1 cellular context compared by ENCODE assay signal in the genomic region with DNA sequence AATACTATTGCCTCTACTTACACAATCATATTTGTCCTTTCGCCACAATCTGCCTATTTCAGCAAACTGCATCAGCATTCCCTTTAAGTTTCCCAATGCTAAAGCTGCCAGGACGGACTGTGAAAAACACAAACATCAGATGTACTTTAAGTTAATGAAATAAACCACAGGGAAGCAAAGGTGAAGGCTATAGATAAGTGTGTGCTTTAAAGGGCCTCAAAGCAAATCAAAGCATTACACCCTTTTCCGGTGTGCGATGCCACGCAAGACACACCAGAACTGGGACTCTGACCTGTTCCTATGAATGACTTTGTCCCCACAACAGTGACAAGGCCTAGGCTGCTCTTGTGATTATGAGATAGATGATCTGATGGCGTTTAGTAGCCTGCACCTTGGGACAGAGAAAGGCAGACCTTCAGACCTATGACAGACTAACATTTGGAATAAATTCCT.
TF ChIP-seq lines count a peak whose summit lies in the region.

No MANE protein-coding gene starts in this region.

TF ChIP-seq in HepG2, 621 proteins besides CTCF, POLR2A, EP300 and RAD21 (continued from another document and continues in another):
- TF ChIP-seq GABPA (IDR thresholded peaks at IDR 0.05; ENCODE audit: low read depth, low read length) (no peak), GABPA (CRISPR knock-in tag; IDR thresholded peaks at IDR 0.05; ENCODE audit: low read depth) (peak; percentile 76), YEATS2 (CRISPR knock-in tag; IDR thresholded peaks at IDR 0.05; ENCODE audit: borderline replicate concordance) (peak; percentile 83; the same call in 1 of the 2 replicates), ZFP36 (IDR thresholded peaks at IDR 0.05; ENCODE audit: borderline replicate concordance, low read depth, low read length, partially characterized antibody) (no peak), KAT7 (CRISPR knock-in tag; IDR thresholded peaks at IDR 0.05; ENCODE audit: borderline replicate concordance) (0 out of 2 replicates have a peak, but pooled peaks have one; percentile 33), NFE2L2 (IDR thresholded peaks at IDR 0.05; ENCODE audit: low read length) (no peak), ZNF766 (CRISPR knock-in tag; IDR thresholded peaks at IDR 0.05; ENCODE audit: borderline replicate concordance) (no peak), SSRP1 (CRISPR knock-in tag; IDR thresholded peaks at IDR 0.05) (no peak; the same call in 1 of the 2 replicates), ZNF749 (CRISPR knock-in tag; IDR thresholded peaks at IDR 0.05; ENCODE audit: borderline replicate concordance) (peak; percentile 56; the same call in 1 of the 2 replicates), EED (CRISPR knock-in tag; IDR thresholded peaks at IDR 0.05) (no peak), NRL (CRISPR knock-in tag; IDR thresholded peaks at IDR 0.05; ENCODE audit: borderline replicate concordance) (no peak), ZNF234 (CRISPR knock-in tag; conservative IDR thresholded peaks at IDR 0.05) (no peak), ARID2 (CRISPR knock-in tag; IDR thresholded peaks at IDR 0.05; ENCODE audit: borderline replicate concordance) (no peak), KLF12 (CRISPR knock-in tag; IDR thresholded peaks at IDR 0.05; ENCODE audit: borderline replicate concordance) (no peak), ZNF18 (CRISPR knock-in tag; IDR thresholded peaks at IDR 0.05; ENCODE audit: insufficient replicate concordance) (peak; percentile 98), ZNF616 (CRISPR knock-in tag; IDR thresholded peaks at IDR 0.05; ENCODE audit: low read depth) (no peak), ZNF569 (CRISPR knock-in tag; IDR thresholded peaks at IDR 0.05; ENCODE audit: borderline replicate concordance) (no peak), ZNF44 (CRISPR knock-in tag; IDR thresholded peaks at IDR 0.05) (no peak), SAFB2 (CRISPR knock-in tag; IDR thresholded peaks at IDR 0.05; ENCODE audit: borderline replicate concordance, low read depth) (no peak; the same call in 1 of the 2 replicates), ZNF20 (CRISPR knock-in tag; IDR thresholded peaks at IDR 0.05) (no peak), ZNF143 (CRISPR knock-in tag; IDR thresholded peaks at IDR 0.05) (no peak), CBFB (CRISPR knock-in tag; IDR thresholded peaks at IDR 0.05) (peak; percentile 100), ZBTB3 (CRISPR knock-in tag; IDR thresholded peaks at IDR 0.05; ENCODE audit: borderline replicate concordance, low read depth) (0 out of 2 replicates have a peak, but pooled peaks have one; percentile 70), ZNF572 (CRISPR knock-in tag; IDR thresholded peaks at IDR 0.05) (no peak), REL (CRISPR knock-in tag; conservative IDR thresholded peaks at IDR 0.05) (no peak), ZNF354B (CRISPR knock-in tag; IDR thresholded peaks at IDR 0.05) (no peak), SPEN (CRISPR knock-in tag; IDR thresholded peaks at IDR 0.05; ENCODE audit: low read depth) (peak; percentile 80; the same call in 1 of the 2 replicates), POGZ (CRISPR knock-in tag; IDR thresholded peaks at IDR 0.05) (peak; percentile 94), HOMEZ (CRISPR knock-in tag; IDR thresholded peaks at IDR 0.05; ENCODE audit: low read depth) (peak; percentile 90), PAF1 (CRISPR knock-in tag; IDR thresholded peaks at IDR 0.05) (no peak), RAD51 (IDR thresholded peaks at IDR 0.05; ENCODE audit: borderline replicate concordance) (no peak), IKZF1 (IDR thresholded peaks at IDR 0.05) (no peak), RFX3 (CRISPR knock-in tag; IDR thresholded peaks at IDR 0.05) (no peak), SMARCE1 (IDR thresholded peaks at IDR 0.05; ENCODE audit: borderline replicate concordance) (no peak), E2F2 (CRISPR knock-in tag; IDR thresholded peaks at IDR 0.05; ENCODE audit: borderline replicate concordance) (no peak), ZNF792 (CRISPR knock-in tag; IDR thresholded peaks at IDR 0.05) (no peak), ZNF274 (CRISPR knock-in tag; IDR thresholded peaks at IDR 0.05) (no peak), MTF1 (CRISPR knock-in tag; IDR thresholded peaks at IDR 0.05) (no peak), MED1 (CRISPR knock-in tag; IDR thresholded peaks at IDR 0.05) (peak; percentile 99), ZNF570 (CRISPR knock-in tag; IDR thresholded peaks at IDR 0.05; ENCODE audit: borderline replicate concordance) (no peak), BHLHE40 (IDR thresholded peaks at IDR 0.05; ENCODE audit: low read length) (peak; percentile 41; the same call in 1 of the 2 replicates), ZNF34 (CRISPR knock-in tag; IDR thresholded peaks at IDR 0.05; ENCODE audit: borderline replicate concordance) (0 out of 2 replicates have a peak, but pooled peaks have one; percentile 51), JDP2 (CRISPR knock-in tag; IDR thresholded peaks at IDR 0.05; ENCODE audit: borderline replicate concordance) (no peak), ZNF567 (CRISPR knock-in tag; IDR thresholded peaks at IDR 0.05; ENCODE audit: borderline replicate concordance) (0 out of 2 replicates have a peak, but pooled peaks have one; percentile 80)
- TF ChIP-seq, protein P1, sequence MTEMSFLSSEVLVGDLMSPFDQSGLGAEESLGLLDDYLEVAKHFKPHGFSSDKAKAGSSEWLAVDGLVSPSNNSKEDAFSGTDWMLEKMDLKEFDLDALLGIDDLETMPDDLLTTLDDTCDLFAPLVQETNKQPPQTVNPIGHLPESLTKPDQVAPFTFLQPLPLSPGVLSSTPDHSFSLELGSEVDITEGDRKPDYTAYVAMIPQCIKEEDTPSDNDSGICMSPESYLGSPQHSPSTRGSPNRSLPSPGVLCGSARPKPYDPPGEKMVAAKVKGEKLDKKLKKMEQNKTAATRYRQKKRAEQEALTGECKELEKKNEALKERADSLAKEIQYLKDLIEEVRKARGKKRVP (CRISPR knock-in tag; IDR thresholded peaks at IDR 0.05) = peak in 1 of 2 experiments; percentile 98; a peak in 2 of 4 replicates
- TF ChIP-seq, protein P2, sequence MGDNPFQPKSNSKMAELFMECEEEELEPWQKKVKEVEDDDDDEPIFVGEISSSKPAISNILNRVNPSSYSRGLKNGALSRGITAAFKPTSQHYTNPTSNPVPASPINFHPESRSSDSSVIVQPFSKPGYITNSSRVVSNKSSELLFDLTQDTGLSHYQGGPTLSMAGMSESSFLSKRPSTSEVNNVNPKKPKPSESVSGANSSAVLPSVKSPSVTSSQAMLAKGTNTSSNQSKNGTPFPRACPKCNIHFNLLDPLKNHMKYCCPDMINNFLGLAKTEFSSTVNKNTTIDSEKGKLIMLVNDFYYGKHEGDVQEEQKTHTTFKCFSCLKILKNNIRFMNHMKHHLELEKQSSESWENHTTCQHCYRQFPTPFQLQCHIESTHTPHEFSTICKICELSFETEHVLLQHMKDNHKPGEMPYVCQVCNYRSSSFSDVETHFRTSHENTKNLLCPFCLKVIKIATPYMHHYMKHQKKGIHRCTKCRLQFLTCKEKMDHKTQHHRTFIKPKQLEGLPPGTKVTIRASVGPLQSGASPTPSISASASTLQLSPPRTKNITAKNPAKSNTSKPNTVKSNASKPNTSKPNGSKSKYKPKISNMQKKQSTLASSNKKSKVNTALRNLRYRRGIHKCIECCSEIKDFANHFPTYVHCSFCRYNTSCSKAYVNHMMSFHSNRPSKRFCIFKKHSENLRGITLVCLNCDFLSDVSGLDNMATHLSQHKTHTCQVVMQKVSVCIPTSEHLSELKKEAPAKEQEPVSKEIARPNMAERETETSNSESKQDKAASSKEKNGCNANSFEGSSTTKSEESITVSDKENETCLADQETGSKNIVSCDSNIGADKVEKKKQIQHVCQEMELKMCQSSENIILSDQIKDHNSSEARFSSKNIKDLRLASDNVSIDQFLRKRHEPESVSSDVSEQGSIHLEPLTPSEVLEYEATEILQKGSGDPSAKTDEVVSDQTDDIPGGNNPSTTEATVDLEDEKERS (CRISPR knock-in tag; IDR thresholded peaks at IDR 0.05) = no peak
- TF ChIP-seq, protein P3, sequence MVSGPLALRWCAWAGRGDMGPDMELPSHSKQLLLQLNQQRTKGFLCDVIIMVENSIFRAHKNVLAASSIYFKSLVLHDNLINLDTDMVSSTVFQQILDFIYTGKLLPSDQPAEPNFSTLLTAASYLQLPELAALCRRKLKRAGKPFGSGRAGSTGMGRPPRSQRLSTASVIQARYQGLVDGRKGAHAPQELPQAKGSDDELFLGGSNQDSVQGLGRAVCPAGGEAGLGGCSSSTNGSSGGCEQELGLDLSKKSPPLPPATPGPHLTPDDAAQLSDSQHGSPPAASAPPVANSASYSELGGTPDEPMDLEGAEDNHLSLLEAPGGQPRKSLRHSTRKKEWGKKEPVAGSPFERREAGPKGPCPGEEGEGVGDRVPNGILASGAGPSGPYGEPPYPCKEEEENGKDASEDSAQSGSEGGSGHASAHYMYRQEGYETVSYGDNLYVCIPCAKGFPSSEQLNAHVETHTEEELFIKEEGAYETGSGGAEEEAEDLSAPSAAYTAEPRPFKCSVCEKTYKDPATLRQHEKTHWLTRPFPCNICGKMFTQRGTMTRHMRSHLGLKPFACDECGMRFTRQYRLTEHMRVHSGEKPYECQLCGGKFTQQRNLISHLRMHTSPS (CRISPR knock-in tag; IDR thresholded peaks at IDR 0.05; ENCODE audit: low read depth) = peak; percentile 20; the same call in 1 of the 2 replicates
- TF ChIP-seq, protein P4, sequence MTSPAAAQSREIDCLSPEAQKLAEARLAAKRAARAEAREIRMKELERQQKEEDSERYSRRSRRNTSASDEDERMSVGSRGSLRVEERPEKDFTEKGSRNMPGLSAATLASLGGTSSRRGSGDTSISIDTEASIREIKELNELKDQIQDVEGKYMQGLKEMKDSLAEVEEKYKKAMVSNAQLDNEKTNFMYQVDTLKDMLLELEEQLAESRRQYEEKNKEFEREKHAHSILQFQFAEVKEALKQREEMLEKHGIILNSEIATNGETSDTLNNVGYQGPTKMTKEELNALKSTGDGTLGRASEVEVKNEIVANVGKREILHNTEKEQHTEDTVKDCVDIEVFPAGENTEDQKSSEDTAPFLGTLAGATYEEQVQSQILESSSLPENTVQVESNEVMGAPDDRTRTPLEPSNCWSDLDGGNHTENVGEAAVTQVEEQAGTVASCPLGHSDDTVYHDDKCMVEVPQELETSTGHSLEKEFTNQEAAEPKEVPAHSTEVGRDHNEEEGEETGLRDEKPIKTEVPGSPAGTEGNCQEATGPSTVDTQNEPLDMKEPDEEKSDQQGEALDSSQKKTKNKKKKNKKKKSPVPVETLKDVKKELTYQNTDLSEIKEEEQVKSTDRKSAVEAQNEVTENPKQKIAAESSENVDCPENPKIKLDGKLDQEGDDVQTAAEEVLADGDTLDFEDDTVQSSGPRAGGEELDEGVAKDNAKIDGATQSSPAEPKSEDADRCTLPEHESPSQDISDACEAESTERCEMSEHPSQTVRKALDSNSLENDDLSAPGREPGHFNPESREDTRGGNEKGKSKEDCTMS (CRISPR knock-in tag; conservative IDR thresholded peaks at IDR 0.05) = no peak
- TF ChIP-seq, protein P5, sequence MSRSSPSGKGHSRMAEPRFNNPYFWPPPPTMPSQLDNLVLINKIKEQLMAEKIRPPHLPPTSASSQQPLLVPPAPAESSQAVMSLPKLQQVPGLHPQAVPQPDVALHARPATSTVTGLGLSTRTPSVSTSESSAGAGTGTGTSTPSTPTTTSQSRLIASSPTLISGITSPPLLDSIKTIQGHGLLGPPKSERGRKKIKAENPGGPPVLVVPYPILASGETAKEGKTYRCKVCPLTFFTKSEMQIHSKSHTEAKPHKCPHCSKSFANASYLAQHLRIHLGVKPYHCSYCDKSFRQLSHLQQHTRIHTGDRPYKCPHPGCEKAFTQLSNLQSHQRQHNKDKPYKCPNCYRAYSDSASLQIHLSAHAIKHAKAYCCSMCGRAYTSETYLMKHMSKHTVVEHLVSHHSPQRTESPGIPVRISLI (CRISPR knock-in tag; IDR thresholded peaks at IDR 0.05; ENCODE audit: borderline replicate concordance) = peak; percentile 76
- TF ChIP-seq, protein P6, sequence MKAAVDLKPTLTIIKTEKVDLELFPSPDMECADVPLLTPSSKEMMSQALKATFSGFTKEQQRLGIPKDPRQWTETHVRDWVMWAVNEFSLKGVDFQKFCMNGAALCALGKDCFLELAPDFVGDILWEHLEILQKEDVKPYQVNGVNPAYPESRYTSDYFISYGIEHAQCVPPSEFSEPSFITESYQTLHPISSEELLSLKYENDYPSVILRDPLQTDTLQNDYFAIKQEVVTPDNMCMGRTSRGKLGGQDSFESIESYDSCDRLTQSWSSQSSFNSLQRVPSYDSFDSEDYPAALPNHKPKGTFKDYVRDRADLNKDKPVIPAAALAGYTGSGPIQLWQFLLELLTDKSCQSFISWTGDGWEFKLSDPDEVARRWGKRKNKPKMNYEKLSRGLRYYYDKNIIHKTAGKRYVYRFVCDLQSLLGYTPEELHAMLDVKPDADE (CRISPR knock-in tag; IDR thresholded peaks at IDR 0.05) = no peak
- TF ChIP-seq, protein P7, sequence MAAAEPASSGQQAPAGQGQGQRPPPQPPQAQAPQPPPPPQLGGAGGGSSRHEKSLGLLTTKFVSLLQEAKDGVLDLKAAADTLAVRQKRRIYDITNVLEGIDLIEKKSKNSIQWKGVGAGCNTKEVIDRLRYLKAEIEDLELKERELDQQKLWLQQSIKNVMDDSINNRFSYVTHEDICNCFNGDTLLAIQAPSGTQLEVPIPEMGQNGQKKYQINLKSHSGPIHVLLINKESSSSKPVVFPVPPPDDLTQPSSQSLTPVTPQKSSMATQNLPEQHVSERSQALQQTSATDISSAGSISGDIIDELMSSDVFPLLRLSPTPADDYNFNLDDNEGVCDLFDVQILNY (CRISPR knock-in tag; conservative IDR thresholded peaks at IDR 0.05) = no peak
